8 cellular contexts compared by ENCODE assay signal in genomic region chr3:100400424-100400781, GRCh38. TPM values are rescaled to one million over a fixed set of nuclear protein-coding genes. Genes with fewer than 3 reads are reported as not detected.
A peak's percentile ranks its signal among the peaks of the same experiment; 100 is the strongest.
DNase-seq lines count a peak whose midpoint lies in the region; ATAC-seq and TF ChIP-seq lines count a peak whose summit lies in the region.

No MANE protein-coding gene starts in this region.

- peak overlapping the region; percentile 92 for H3K4me3 ChIP-seq in CD4-positive, CD25-positive, alpha-beta regulatory T cell (ENCODE audit: low read depth, low read length)
- H3K4me3 ChIP-seq in HUES48 (ENCODE audit: low read depth, low read length) (peak overlapping the region; percentile 88), epithelial cell of esophagus (ENCODE audit: low read length) (peak overlapping the region; percentile 93), tibial nerve (peak overlapping the region; percentile 79 to 100 (median 92))

- peak in 2 of 3 donors; percentile 27 to 64 for DNase-seq in CD4-positive, CD25-positive, alpha-beta regulatory T cell
- peak; percentile 22 to 41 for DNase-seq in activated CD4-positive, alpha-beta T cell treated with anti-CD3 and anti-CD28 coated beads, Interleukin-2, amount 50 U/mL, for 48 hours
- DNase-seq in epithelial cell of esophagus (ENCODE audit: low read depth) (peak; percentile 29), tibial nerve (ENCODE audit: low spot score in 2 of 2) (no peak)
- peak; percentile 68 for DNase-seq in natural killer cell treated with Interleukin-12 subunit alpha and Interleukin-12 subunit beta and Interleukin-15 and Interleukin-18, amount 100 ng/mL, for 72 hours (ENCODE audit: low spot score)

- peaks cover 0 to 1% (median 0%) of the 10 kb centered on the region in 7 donors for H3K9me3 Mint-ChIP-seq in CD4-positive, CD25-positive, alpha-beta regulatory T cell
- no peaks in the 10 kb centered on the region for H3K9me3 Mint-ChIP-seq in natural killer cell treated with Interleukin-12 subunit alpha and Interleukin-12 subunit beta and Interleukin-15 and Interleukin-18, amount 100 ng/mL, for 72 hours

- H3K36me3 ChIP-seq in CD4-positive, CD25-positive, alpha-beta regulatory T cell (ENCODE audit: control insufficient read depth, insufficient read depth, low read length) = no peaks in the 10 kb centered on the region
- H3K36me3 ChIP-seq in HUES48 (ENCODE audit: control insufficient read depth, insufficient read depth, low read length) = peaks cover 4% of the 10 kb centered on the region; the same call in 1 of the 2 replicates
- H3K36me3 ChIP-seq in tibial nerve = no peaks in the 10 kb centered on the region

- H3K36me3 Mint-ChIP-seq in CD4-positive, CD25-positive, alpha-beta regulatory T cell = peaks cover under 1% of the 10 kb centered on the region
- H3K36me3 Mint-ChIP-seq in natural killer cell treated with Interleukin-12 subunit alpha and Interleukin-12 subunit beta and Interleukin-15 and Interleukin-18, amount 100 ng/mL, for 72 hours = no peaks in the 10 kb centered on the region

- peak overlapping the region; percentile 86 to 94 (median 91) for H3K27ac Mint-ChIP-seq in CD4-positive, CD25-positive, alpha-beta regulatory T cell
- peak overlapping the region; percentile 91 to 99 for H3K27ac Mint-ChIP-seq in natural killer cell treated with Interleukin-12 subunit alpha and Interleukin-12 subunit beta and Interleukin-15 and Interleukin-18, amount 100 ng/mL, for 72 hours

- no peak for TF ChIP-seq EP300 in tibial nerve (IDR thresholded peaks at IDR 0.05)

- TF ChIP-seq CTCF in epithelial cell of esophagus (IDR thresholded peaks at IDR 0.05; ENCODE audit: insufficient read depth, low read depth, low read length, missing control alignments) (no peak), tibial nerve (IDR thresholded peaks at IDR 0.05) (no peak)

- H3K4me1 Mint-ChIP-seq in CD4-positive, CD25-positive, alpha-beta regulatory T cell = peaks cover 23 to 76% (median 58%) of the 10 kb centered on the region in 4 donors
- H3K4me1 Mint-ChIP-seq in natural killer cell treated with Interleukin-12 subunit alpha and Interleukin-12 subunit beta and Interleukin-15 and Interleukin-18, amount 100 ng/mL, for 72 hours (ENCODE audit: low read depth in 2 of 2) = peaks cover 33 to 38% of the 10 kb centered on the region in 2 donors

- peak overlapping the region; percentile 91 for H3K9ac ChIP-seq in HUES48 (ENCODE audit: low read depth, low read length)

- WGBS in tibial nerve, 2 donors = 0 to 1% methylated on average over 14 to 20 of the region's 22 CpGs

- TF ChIP-seq POLR2A in tibial nerve (IDR thresholded peaks at IDR 0.05) = no peak

- H3K27ac ChIP-seq in CD4-positive, CD25-positive, alpha-beta regulatory T cell (ENCODE audit: insufficient read depth, low read length, poor library complexity, severe bottlenecking) = peak overlapping the region; percentile 82
- H3K27ac ChIP-seq in HUES48 (ENCODE audit: low read depth, low read length) (peak overlapping the region; percentile 96), tibial nerve (peak overlapping the region; percentile 82 to 96 (median 93))

- peaks cover 50% of the 10 kb centered on the region for H3K4me1 ChIP-seq in CD4-positive, CD25-positive, alpha-beta regulatory T cell (ENCODE audit: control insufficient read depth, insufficient read depth, low read length, poor library complexity, severe bottlenecking)
- H3K4me1 ChIP-seq in HUES48 (ENCODE audit: control insufficient read depth, insufficient read depth, low read length) (peaks cover 16% of the 10 kb centered on the region; the same call in 1 of the 2 replicates), tibial nerve (peaks cover 0 to 71% (median 30%) of the 10 kb centered on the region in 4 donors)

- H3K27me3 ChIP-seq in CD4-positive, CD25-positive, alpha-beta regulatory T cell (ENCODE audit: control insufficient read depth, insufficient read depth, low read length) = no peaks in the 10 kb centered on the region
- no peaks in the 10 kb centered on the region for H3K27me3 ChIP-seq in HUES48 (ENCODE audit: control insufficient read depth, insufficient read depth, low read length)
- no peaks in the 10 kb centered on the region for H3K27me3 ChIP-seq in tibial nerve

- no peaks in the 10 kb centered on the region for H3K27me3 Mint-ChIP-seq in CD4-positive, CD25-positive, alpha-beta regulatory T cell
- no peaks in the 10 kb centered on the region for H3K27me3 Mint-ChIP-seq in natural killer cell treated with Interleukin-12 subunit alpha and Interleukin-12 subunit beta and Interleukin-15 and Interleukin-18, amount 100 ng/mL, for 72 hours

- H3K9me3 ChIP-seq in CD4-positive, CD25-positive, alpha-beta regulatory T cell (ENCODE audit: control insufficient read depth in 2 of 2, low read length in 2 of 2) = no peaks in the 10 kb centered on the region
- H3K9me3 ChIP-seq in HUES48 (ENCODE audit: control insufficient read depth, insufficient read depth, low read length) = no peaks in the 10 kb centered on the region
- no peaks in the 10 kb centered on the region for H3K9me3 ChIP-seq in tibial nerve

- peak overlapping the region; percentile 97 to 99 (median 98) for H3K4me3 Mint-ChIP-seq in CD4-positive, CD25-positive, alpha-beta regulatory T cell
- H3K4me3 Mint-ChIP-seq in natural killer cell treated with Interleukin-12 subunit alpha and Interleukin-12 subunit beta and Interleukin-15 and Interleukin-18, amount 100 ng/mL, for 72 hours = peak overlapping the region; percentile 93

- no peak for ATAC-seq in CD4-positive, CD25-positive, alpha-beta regulatory T cell (ENCODE audit: low read depth in 2 of 2)
- peak; percentile 13 for ATAC-seq in GM21360 (IDR thresholded peaks at IDR 0.05; ENCODE audit: unreplicated experiment)
- peak; percentile 30 to 58 for ATAC-seq in natural killer cell treated with Interleukin-12 subunit alpha and Interleukin-12 subunit beta and Interleukin-15 and Interleukin-18, amount 100 ng/mL, for 72 hours
- ATAC-seq in GM18858 (IDR thresholded peaks at IDR 0.05; ENCODE audit: unreplicated experiment) = no peak

RNA-seq across cellular contexts. Expression of gene TOMM70, which starts 0.5 kb away (rescaled TPM):
- total RNA-seq in CD4-positive, CD25-positive, alpha-beta regulatory T cell = 26.0 TPM
- 10 to 100 TPM; 12.4 to 22.2 (median 17.0) TPM for polyA plus RNA-seq in CD4-positive, CD25-positive, alpha-beta regulatory T cell
- total RNA-seq in natural killer cell treated with Interleukin-12 subunit alpha and Interleukin-12 subunit beta and Interleukin-15 and Interleukin-18, amount 100 ng/mL, for 72 hours = 10 to 100 TPM; 46.0 to 49.3 TPM
- 10 to 100 TPM; 32.7 to 42.6 (median 38.7) TPM for total RNA-seq in tibial nerve

RNA-seq across cellular contexts. Expression of gene LNP1, which starts 0.9 kb away (rescaled TPM):
- 0.74 TPM for total RNA-seq in CD4-positive, CD25-positive, alpha-beta regulatory T cell
- polyA plus RNA-seq in CD4-positive, CD25-positive, alpha-beta regulatory T cell = 1 to 10 TPM in 1 of 4 donors, under 1 TPM in 3; 0.73 to 2.0 (median 0.91) TPM
- 1 to 10 TPM; 1.0 to 2.9 TPM for total RNA-seq in natural killer cell treated with Interleukin-12 subunit alpha and Interleukin-12 subunit beta and Interleukin-15 and Interleukin-18, amount 100 ng/mL, for 72 hours
- 1 to 10 TPM; 1.5 to 5.7 (median 4.9) TPM for total RNA-seq in tibial nerve

Comparison
In these comparisons a context has a peak if more than half of its experiments do, and no peak if none do; other contexts are left out.
1. ATAC-seq: peak in GM21360 (single experiment) and natural killer cell treated with Interleukin-12 subunit alpha and Interleukin-12 subunit beta and Interleukin-15 and Interleukin-18, amount 100 ng/mL, for 72 hours (2 of 2); none in CD4-positive, CD25-positive, alpha-beta regulatory T cell (0 of 2) and GM18858 (single experiment).
2. DNase-seq: peak in CD4-positive, CD25-positive, alpha-beta regulatory T cell (2 of 3), activated CD4-positive, alpha-beta T cell treated with anti-CD3 and anti-CD28 coated beads, Interleukin-2, amount 50 U/mL, for 48 hours (2 of 2), epithelial cell of esophagus (single experiment) and natural killer cell treated with Interleukin-12 subunit alpha and Interleukin-12 subunit beta and Interleukin-15 and Interleukin-18, amount 100 ng/mL, for 72 hours (single experiment); none in tibial nerve (0 of 2).
3. Peak in every context shown above with its lines, with median percentiles within 50 percentile points of each other: H3K27ac ChIP-seq and H3K4me3 ChIP-seq.